ENCODE assay signal across 15 cellular contexts in the genomic region with DNA sequence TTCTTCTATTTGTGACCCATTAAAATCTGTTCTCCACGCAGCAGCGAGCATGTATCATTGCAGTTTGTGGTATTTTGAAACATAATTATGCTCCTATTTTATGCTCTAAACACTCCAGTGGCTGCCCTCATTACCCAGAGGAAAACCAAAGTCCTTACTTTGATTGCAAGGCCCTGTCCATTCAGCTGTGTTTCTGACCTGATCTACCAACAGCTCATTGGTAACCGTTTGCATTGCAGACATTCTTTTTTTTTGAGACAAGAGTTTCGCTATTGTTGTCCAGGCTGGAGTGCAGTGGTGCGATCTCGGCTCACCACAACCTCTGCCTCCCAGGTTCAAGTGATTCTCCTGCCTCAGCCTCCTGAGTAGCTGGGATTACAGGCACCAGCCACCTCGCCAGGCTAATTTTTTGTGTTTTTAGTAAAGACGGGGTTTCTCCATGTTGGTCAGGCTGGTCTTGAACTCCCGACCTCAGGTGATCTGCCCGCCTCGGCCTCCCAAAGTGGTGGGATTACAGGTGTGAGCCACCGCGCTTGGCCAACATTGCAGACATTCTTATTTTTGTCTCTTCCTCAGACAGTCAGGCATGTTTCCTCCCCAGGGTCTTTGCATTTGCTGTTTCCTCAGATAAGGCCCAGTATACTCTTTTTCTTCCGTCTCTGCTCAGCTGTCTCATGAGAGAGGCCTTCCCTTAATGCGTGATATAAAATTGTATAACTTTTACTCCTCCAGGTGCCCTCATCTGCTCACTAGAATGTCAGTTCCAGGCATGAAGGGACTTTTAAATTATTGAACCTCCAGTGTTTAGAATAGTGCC. TPM values are rescaled to one million over a fixed set of nuclear protein-coding genes. Genes with fewer than 3 reads are reported as not detected.
DNase-seq lines count a peak whose midpoint lies in the region; ATAC-seq and TF ChIP-seq lines count a peak whose summit lies in the region.
"Had no signal": no experiment of that assay in that cellular context is flagged by ENCODE, and none has a peak within 500 bp of the region (broad histone marks: within the 10 kb centered on the region; RNA-seq: fewer than 3 reads in every experiment).

No MANE protein-coding gene starts in this region.

- H3K27ac ChIP-seq in mammary epithelial cell (ENCODE audit: insufficient read depth, low read depth, low read length) (no peak overlapping the region), VCaP (peak overlapping the region; percentile 93)

- POLR2A ChIA-PET in MCF 10A (lab: Yijun Ruan, JAX), result no interaction called here

- peaks cover 76% of the 10 kb centered on the region for H3K36me3 Mint-ChIP-seq in MCF 10A (ENCODE audit: insufficient read depth, unreplicated experiment)
- peaks cover 12% of the 10 kb centered on the region for H3K36me3 Mint-ChIP-seq in memory B cell
- peaks cover 16% of the 10 kb centered on the region for H3K36me3 Mint-ChIP-seq in type B pancreatic cell

- no peaks in the 10 kb centered on the region for H3K27me3 Mint-ChIP-seq in MCF 10A (ENCODE audit: insufficient read depth, unreplicated experiment)
- no peaks in the 10 kb centered on the region for H3K27me3 Mint-ChIP-seq in memory B cell
- H3K27me3 Mint-ChIP-seq in type B pancreatic cell, result no peaks in the 10 kb centered on the region

- ATAC-seq in memory B cell (ENCODE audit: low read depth), result peak; percentile 73

- H3K9me3 ChIP-seq in mammary epithelial cell (replicated peaks; ENCODE audit: insufficient read depth, low read length), result no peaks in the 10 kb centered on the region
- H3K9me3 ChIP-seq: ascending aorta, heart left ventricle, upper lobe of left lung had no signal

- H3K27me3 ChIP-seq in mammary epithelial cell (ENCODE audit: insufficient read depth, low read length), result no peaks in the 10 kb centered on the region
- H3K27me3 ChIP-seq: ascending aorta, heart left ventricle, upper lobe of left lung had no signal

- peaks cover 19% of the 10 kb centered on the region for H3K36me3 ChIP-seq in mammary epithelial cell (ENCODE audit: insufficient read depth, low read length)

- DNase-seq in MCF 10A (ENCODE audit: unreplicated experiment) (no peak), mammary epithelial cell (no peak), memory B cell (ENCODE audit: low spot score in 2 of 2) (no peak), type B pancreatic cell (ENCODE audit: extremely low spot score, unreplicated experiment) (no peak), HT-29 (ENCODE audit: low spot score) (no peak), NCI-H1048 (lab: John Stamatoyannopoulos, UW) (no peak), HuH-7 (ENCODE audit: low spot score) (no peak)
- DNase-seq: DND-41; effector memory CD4-positive, alpha-beta T cell; heart left ventricle; NCI-H1105; SHP77 treated with DMSO at 0.1 percent for 48 hours; upper lobe of left lung had no signal

- CTCF ChIA-PET in MCF 10A (lab: Yijun Ruan, JAX), result interaction anchor here (0.7 kb wide), 1 partner anchor 30 kb away, joined by 3 read pairs; no protein-coding TSS in a partner anchor
- CTCF ChIA-PET in mammary epithelial cell (lab: Charles Lee; ENCODE audit: low non-redundant PET), result no interaction called here

- peaks cover 6% of the 10 kb centered on the region for H4K20me1 ChIP-seq in mammary epithelial cell (ENCODE audit: insufficient read depth, low read length)

- H2AFZ ChIP-seq in mammary epithelial cell (ENCODE audit: low read depth, low read length), result no peak overlapping the region

- TF ChIP-seq CTCF in MCF 10A (IDR thresholded peaks at IDR 0.05; ENCODE audit: unreplicated experiment), result no peak
- TF ChIP-seq CTCF in mammary epithelial cell (conservative IDR thresholded peaks at IDR 0.05 in 1 of 2, IDR thresholded peaks at IDR 0.05 in 1 of 2; ENCODE audit: extremely low read depth in 1 of 2, insufficient read depth in 1 of 2, low read depth in 1 of 2, low read length in 2 of 2), result no peak
- no peak for TF ChIP-seq CTCF in VCaP (conservative IDR thresholded peaks at IDR 0.05)
- TF ChIP-seq CTCF in type B pancreatic cell (conservative IDR thresholded peaks at IDR 0.05), result no peak

- 90% methylated on average over 14 of the region's 15 CpGs for WGBS in mammary epithelial cell (ENCODE audit: low coverage, missing lambda C conversion rate)

- H3K4me2 ChIP-seq in mammary epithelial cell (ENCODE audit: insufficient read depth, low read depth, low read length), result no peak overlapping the region

- H3K4me3 ChIP-seq in mammary epithelial cell (replicated peaks in 1 of 3; ENCODE audit: insufficient read depth in 1 of 3, low read depth in 2 of 3, low read length in 3 of 3), result no peak overlapping the region
- H3K4me3 ChIP-seq: ascending aorta, heart left ventricle, upper lobe of left lung had no signal

- in situ Hi-C loops in mammary epithelial cell (cut with MboI; ENCODE audit: low sequenced_read_pairs in 2 of 2), result no loop called here

- H3K79me2 ChIP-seq in mammary epithelial cell (ENCODE audit: insufficient read depth, low read length), result peaks cover 96% of the 10 kb centered on the region

- H3K4me3 Mint-ChIP-seq in MCF 10A (ENCODE audit: unreplicated experiment) (no peak overlapping the region), memory B cell (peak overlapping the region; percentile 42), type B pancreatic cell (no peak overlapping the region)

- BruUV-seq in MCF 10A (replicated peaks; lab: Mats Ljungman, UMichigan) (no TSS peak), mammary epithelial cell (replicated peaks; lab: Mats Ljungman, UMichigan) (no TSS peak)

- intact Hi-C loops in MCF 10A (cut with micrococcal nuclease) (no loop called here), mammary epithelial cell (cut with micrococcal nuclease) (no loop called here)

- peaks cover 9% of the 10 kb centered on the region for H3K4me1 ChIP-seq in mammary epithelial cell (ENCODE audit: insufficient read depth, low read length)

- H3K9me3 Mint-ChIP-seq in MCF 10A (ENCODE audit: unreplicated experiment), result no peaks in the 10 kb centered on the region
- H3K9me3 Mint-ChIP-seq in memory B cell, result peaks cover 2% of the 10 kb centered on the region
- no peaks in the 10 kb centered on the region for H3K9me3 Mint-ChIP-seq in type B pancreatic cell

- dilution Hi-C loops in mammary epithelial cell (cut with HindIII; ENCODE audit: low sequenced_read_pairs), result no loop called here

- peaks cover 20% of the 10 kb centered on the region for H3K4me1 Mint-ChIP-seq in MCF 10A (ENCODE audit: insufficient read depth, unreplicated experiment)
- H3K4me1 Mint-ChIP-seq in memory B cell, result peaks cover 25% of the 10 kb centered on the region
- H3K4me1 Mint-ChIP-seq in type B pancreatic cell (ENCODE audit: unreplicated experiment), result peaks cover 48% of the 10 kb centered on the region

- H3K9ac ChIP-seq in mammary epithelial cell (ENCODE audit: insufficient read depth, low read length), result no peak overlapping the region

- peak overlapping the region; percentile 68 for H3K27ac Mint-ChIP-seq in MCF 10A (ENCODE audit: low read depth, unreplicated experiment)
- peak overlapping the region; percentile 91 for H3K27ac Mint-ChIP-seq in memory B cell
- H3K27ac Mint-ChIP-seq in type B pancreatic cell, result peak overlapping the region; percentile 96

RNA-seq across cellular contexts. Expression of gene THRAP3, which starts 32.5 kb away (rescaled TPM):
- total RNA-seq in MCF 10A (2022), result 92.2 and 116 TPM in 2 replicates
- 100 to 1,000 TPM; 106 to 128 TPM for total RNA-seq in mammary epithelial cell
- polyA plus RNA-seq in mammary epithelial cell, result 53.2 TPM
- polyA minus RNA-seq in mammary epithelial cell, result 71.6 TPM
- total RNA-seq in type B pancreatic cell (ENCODE audit: low replicate concordance), result 122 and 135 TPM in 2 replicates
- total RNA-seq in HT-29 (2014; rRNA removed; shearing (Covaris generic)), result 46.6 and 64.4 TPM in 2 replicates

RNA-seq across cellular contexts. Expression of gene SH3D21, which starts 49.4 kb away (rescaled TPM):
- 3.2 and 3.3 TPM in 2 replicates for total RNA-seq in MCF 10A (2022)
- total RNA-seq in mammary epithelial cell, result 10 to 100 TPM in 1 of 2 donors, 1 to 10 TPM in 1; 7.8 to 26.0 TPM
- 6.3 TPM for polyA plus RNA-seq in mammary epithelial cell
- 6.4 TPM for polyA minus RNA-seq in mammary epithelial cell
- 15.7 and 32.5 TPM in 2 replicates for total RNA-seq in type B pancreatic cell (ENCODE audit: low replicate concordance)
- total RNA-seq in HT-29 (2014; rRNA removed; shearing (Covaris generic)), result 12.6 and 14.8 TPM in 2 replicates
